Comparison of ENCODE assay signal across 19 cellular contexts in the genomic region with DNA sequence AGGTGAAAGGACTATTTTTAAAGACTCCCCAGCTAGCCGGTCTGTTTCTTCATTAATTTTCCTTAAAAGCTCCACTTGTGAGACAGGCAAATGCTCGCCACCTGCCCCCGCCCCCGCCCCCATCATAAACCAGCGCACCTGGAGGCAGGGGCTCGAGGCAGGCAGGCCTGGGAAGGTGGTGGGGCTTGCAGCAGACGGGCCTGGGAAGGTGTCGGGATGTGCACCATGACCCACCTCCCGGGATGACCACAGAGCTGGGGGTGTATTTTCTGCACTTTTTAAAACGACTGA.
DNase-seq lines count a peak whose midpoint lies in the region; ATAC-seq, FAIRE-seq and TF ChIP-seq lines count a peak whose summit lies in the region.
"Had no signal": no experiment of that assay in that cellular context is flagged by ENCODE, and none has a peak within 500 bp of the region (broad histone marks: within the 10 kb centered on the region; RNA-seq: fewer than 3 reads in every experiment).

No MANE protein-coding gene starts in this region.

- no peak overlapping the region for H3K4me3 Mint-ChIP-seq in natural killer cell treated with Interleukin-12 subunit alpha and Interleukin-12 subunit beta and Interleukin-15 and Interleukin-18, amount 100 ng/mL, for 72 hours
- H3K4me3 Mint-ChIP-seq in natural killer cell: no peak overlapping the region

- H4K20me1 ChIP-seq in osteoblast (ENCODE audit: insufficient read depth, low read length): no peaks in the 10 kb centered on the region

- H3K79me2 ChIP-seq in osteoblast (ENCODE audit: insufficient read depth, low read length): no peaks in the 10 kb centered on the region

- ATAC-seq in natural killer cell treated with Interleukin-12 subunit alpha and Interleukin-12 subunit beta and Interleukin-15 and Interleukin-18, amount 100 ng/mL, for 72 hours: no peak
- ATAC-seq in natural killer cell (no peak), HG02571 (IDR thresholded peaks at IDR 0.05; ENCODE audit: unreplicated experiment) (no peak)
- ATAC-seq: HCT116 had no signal

- intact Hi-C loops in natural killer cell (cut with micrococcal nuclease): no loop called here
- intact Hi-C loops in kidney (cut with DNase I): no loop called here

- no peak overlapping the region for H3K27ac Mint-ChIP-seq in natural killer cell treated with Interleukin-12 subunit alpha and Interleukin-12 subunit beta and Interleukin-15 and Interleukin-18, amount 100 ng/mL, for 72 hours
- no peak overlapping the region for H3K27ac Mint-ChIP-seq in natural killer cell

- H3K27me3 Mint-ChIP-seq in natural killer cell treated with Interleukin-12 subunit alpha and Interleukin-12 subunit beta and Interleukin-15 and Interleukin-18, amount 100 ng/mL, for 72 hours: peaks cover 8 to 17% of the 10 kb centered on the region in 2 donors
- H3K27me3 Mint-ChIP-seq in natural killer cell (ENCODE audit: low read depth in 2 of 2): peaks cover 10 to 32% of the 10 kb centered on the region in 2 donors

- no peak for FAIRE-seq in kidney (lab: Jason Lieb, UNC)
- FAIRE-seq: D721Med, RCC 7860 had no signal

- peak; percentile 49 for DNase-seq in natural killer cell treated with Interleukin-12 subunit alpha and Interleukin-12 subunit beta and Interleukin-15 and Interleukin-18, amount 100 ng/mL, for 72 hours (ENCODE audit: low spot score)
- DNase-seq in natural killer cell (no peak), kidney (peak; percentile 27), osteoblast (ENCODE audit: insufficient read length, low spot score, missing footprints) (peak; percentile 74), inferior parietal cortex (ENCODE audit: extremely low spot score) (no peak), NCI-H2227 treated with DMSO at 0.1 percent for 48 hours (lab: John Stamatoyannopoulos, UW) (no peak)
- DNase-seq: GOT3; Kasumi-1; MM.1S; NCI-H2029 treated with DMSO at 0.1 percent for 48 hours; NCI-H2171; NCI-H446; NK-92 treated with Interleukin-12 subunit alpha and Interleukin-12 subunit beta, amount 100 ng/mL, for 24 hours; SIG-M5 had no signal

- H3K9ac ChIP-seq in kidney (ENCODE audit: low read length in 2 of 2): no peak overlapping the region

- H3K36me3 ChIP-seq in kidney (ENCODE audit: control insufficient read depth in 1 of 2, insufficient read depth in 2 of 2, low read length in 2 of 2) (no peaks in the 10 kb centered on the region), osteoblast (ENCODE audit: insufficient read depth, low read length) (no peaks in the 10 kb centered on the region)

- H3K4me1 Mint-ChIP-seq in natural killer cell treated with Interleukin-12 subunit alpha and Interleukin-12 subunit beta and Interleukin-15 and Interleukin-18, amount 100 ng/mL, for 72 hours (ENCODE audit: low read depth in 2 of 2): no peaks in the 10 kb centered on the region
- H3K4me1 Mint-ChIP-seq in natural killer cell: no peaks in the 10 kb centered on the region

- H3K4me3 ChIP-seq in kidney (ENCODE audit: low read length in 2 of 2) (no peak overlapping the region), osteoblast (ENCODE audit: insufficient read depth, low read length) (no peak overlapping the region)

- H3K4me2 ChIP-seq in osteoblast (ENCODE audit: insufficient read depth, low read length): no peak overlapping the region

- H3K27me3 ChIP-seq in osteoblast (ENCODE audit: insufficient read depth, low read length): peaks cover 55% of the 10 kb centered on the region

- H3K9me3 Mint-ChIP-seq in natural killer cell treated with Interleukin-12 subunit alpha and Interleukin-12 subunit beta and Interleukin-15 and Interleukin-18, amount 100 ng/mL, for 72 hours: no peaks in the 10 kb centered on the region
- no peaks in the 10 kb centered on the region for H3K9me3 Mint-ChIP-seq in natural killer cell

- no peak overlapping the region for H2AFZ ChIP-seq in osteoblast (ENCODE audit: low read length)

- H3K27ac ChIP-seq in kidney (ENCODE audit: low read depth in 2 of 2, low read length in 2 of 2): no peak overlapping the region
- no peak overlapping the region for H3K27ac ChIP-seq in osteoblast (ENCODE audit: low read depth, low read length)
- H3K27ac ChIP-seq: C4-2B had no signal

- TF ChIP-seq CTCF in natural killer cell (IDR thresholded peaks at IDR 0.05) (no peak), kidney (IDR thresholded peaks at IDR 0.05; ENCODE audit: borderline replicate concordance, extremely low read depth, insufficient read depth) (no peak), osteoblast (IDR thresholded peaks at IDR 0.05; ENCODE audit: extremely low read depth, low read depth, low read length) (no peak)

- no peaks in the 10 kb centered on the region for H3K36me3 Mint-ChIP-seq in natural killer cell treated with Interleukin-12 subunit alpha and Interleukin-12 subunit beta and Interleukin-15 and Interleukin-18, amount 100 ng/mL, for 72 hours
- no peaks in the 10 kb centered on the region for H3K36me3 Mint-ChIP-seq in natural killer cell

- H3K9me3 ChIP-seq in kidney (ENCODE audit: control insufficient read depth in 1 of 2, low read length in 2 of 2) (no peaks in the 10 kb centered on the region), osteoblast (ENCODE audit: low read depth, low read length) (no peaks in the 10 kb centered on the region)

- H3K4me1 ChIP-seq in kidney (ENCODE audit: control insufficient read depth in 1 of 2, insufficient read depth in 1 of 2, low read depth in 1 of 2, low read length in 2 of 2) (no peaks in the 10 kb centered on the region), osteoblast (ENCODE audit: insufficient read depth, low read length) (peaks cover 5% of the 10 kb centered on the region)

Comparison
In these comparisons a context has a peak if more than half of its experiments do, and no peak if none do; other contexts are left out.
1. DNase-seq: peak in natural killer cell treated with Interleukin-12 subunit alpha and Interleukin-12 subunit beta and Interleukin-15 and Interleukin-18, amount 100 ng/mL, for 72 hours (single experiment), kidney (single experiment) and osteoblast (single experiment); none in natural killer cell (single experiment), inferior parietal cortex (single experiment) and NCI-H2227 treated with DMSO at 0.1 percent for 48 hours (single experiment).